Comparison of ENCODE assay signal across 16 cellular contexts in the genomic region with DNA sequence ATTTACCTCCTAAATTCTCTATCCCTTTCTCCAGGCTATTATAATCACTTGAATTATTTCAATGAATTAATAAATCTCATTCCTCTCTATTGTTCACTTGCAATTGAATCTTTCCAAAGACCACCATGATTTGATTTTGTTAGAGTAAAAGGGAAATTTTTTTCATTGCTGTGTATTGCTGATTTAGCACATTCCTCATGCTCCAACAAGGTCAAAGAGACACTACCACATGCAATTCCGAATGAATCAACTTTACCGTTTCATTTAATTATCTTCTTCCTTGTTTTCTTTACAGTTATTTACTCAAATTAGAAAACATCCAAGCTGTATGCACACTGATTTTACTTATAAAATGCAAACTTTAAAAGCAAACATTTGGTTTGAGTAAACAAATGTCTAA. TPM values are rescaled to one million over a fixed set of nuclear protein-coding genes. Genes with fewer than 3 reads are reported as not detected.
DNase-seq lines count a peak whose midpoint lies in the region; ATAC-seq, FAIRE-seq and TF ChIP-seq lines count a peak whose summit lies in the region.
"Had no signal": no experiment of that assay in that cellular context is flagged by ENCODE, and none has a peak within 500 bp of the region (broad histone marks: within the 10 kb centered on the region; RNA-seq: fewer than 3 reads in every experiment).

No MANE protein-coding gene starts in this region.

- H3K9me3 ChIP-seq in H1 (ENCODE audit: insufficient read depth in 2 of 2, low read depth in 1 of 2, low read length in 1 of 2) (no peaks in the 10 kb centered on the region), mesenchymal stem cell (ENCODE audit: control insufficient read depth, low read length) (no peaks in the 10 kb centered on the region), suprapubic skin (no peaks in the 10 kb centered on the region), adrenal gland (replicated peaks in 1 of 3) (no peaks in the 10 kb centered on the region)
- H3K9me3 ChIP-seq: BLaER1 had no signal

- no peak overlapping the region for H3K27ac Mint-ChIP-seq in activated naive CD4-positive, alpha-beta T cell treated with anti-CD3 and anti-CD28 coated beads, Interleukin-2, amount 10 ng/mL, durations not matched to agents 7 days and 5 days
- no peak overlapping the region for H3K27ac Mint-ChIP-seq in Calu3 (ENCODE audit: unreplicated experiment)

- H3K4me1 ChIP-seq in H1 (replicated peaks in 1 of 4; ENCODE audit: control insufficient read depth in 3 of 4, insufficient read depth in 4 of 4, low read length in 3 of 4), result peaks cover 1 to 9% (median 7%) of the 10 kb centered on the region in 4 experiments; a peak in 5 of 7 replicates
- no peaks in the 10 kb centered on the region for H3K4me1 ChIP-seq in mesenchymal stem cell (ENCODE audit: control insufficient read depth, insufficient read depth, low read depth, low read length)
- peaks cover 29% of the 10 kb centered on the region for H3K4me1 ChIP-seq in suprapubic skin
- peaks cover 0 to 7% of the 10 kb centered on the region in 2 donors for H3K4me1 ChIP-seq in adrenal gland (replicated peaks in 1 of 2)
- H3K4me1 ChIP-seq: BLaER1 had no signal

- H3K79me2 ChIP-seq in H1 (ENCODE audit: control insufficient read depth in 1 of 2, insufficient read depth in 2 of 2, low read length in 2 of 2), result no peaks in the 10 kb centered on the region

- no peak overlapping the region for H3K18ac ChIP-seq in H1 (ENCODE audit: extremely low read depth, low read length)
- no peak overlapping the region for H3K18ac ChIP-seq in mesenchymal stem cell (ENCODE audit: low read depth in 1 of 2, low read length in 2 of 2)

- no peaks in the 10 kb centered on the region for H3K9me3 Mint-ChIP-seq in activated naive CD4-positive, alpha-beta T cell treated with anti-CD3 and anti-CD28 coated beads, Interleukin-2, amount 10 ng/mL, durations not matched to agents 7 days and 5 days
- no peaks in the 10 kb centered on the region for H3K9me3 Mint-ChIP-seq in Calu3 (ENCODE audit: low read depth, unreplicated experiment)

- TF ChIP-seq POLR2A in H1 (IDR thresholded peaks at IDR 0.05; ENCODE audit: control extremely low read depth in 1 of 2, low read depth in 2 of 2, low read length in 2 of 2), result no peak
- TF ChIP-seq POLR2A in suprapubic skin (IDR thresholded peaks at IDR 0.05), result no peak
- TF ChIP-seq POLR2A in adrenal gland (IDR thresholded peaks at IDR 0.05), result no peak

- intact Hi-C loops in adrenal gland (cut with DNase I) (no loop called here), Calu3 (cut with micrococcal nuclease; ENCODE audit: unreplicated experiment) (no loop called here)

- TF ChIP-seq RAD21 in H1 (IDR thresholded peaks at IDR 0.05 in 1 of 2, conservative IDR thresholded peaks at IDR 0.05 in 1 of 2; ENCODE audit: low read depth in 2 of 2, low read length in 2 of 2), result no peak

- no peaks in the 10 kb centered on the region for H3K36me3 Mint-ChIP-seq in activated naive CD4-positive, alpha-beta T cell treated with anti-CD3 and anti-CD28 coated beads, Interleukin-2, amount 10 ng/mL, durations not matched to agents 7 days and 5 days
- H3K36me3 Mint-ChIP-seq in Calu3 (ENCODE audit: insufficient read depth, unreplicated experiment), result no peaks in the 10 kb centered on the region

- H4K91ac ChIP-seq in H1 (replicated peaks; ENCODE audit: insufficient read length, low read length), result no peak overlapping the region
- H4K91ac ChIP-seq in mesenchymal stem cell (ENCODE audit: low read length), result no peak overlapping the region

- H2AK5ac ChIP-seq in H1 (ENCODE audit: low read depth, low read length) (no peak overlapping the region), mesenchymal stem cell (ENCODE audit: low read length, severe bottlenecking) (no peak overlapping the region)

- no peak overlapping the region for H2BK20ac ChIP-seq in H1 (ENCODE audit: low read length)

- CTCF ChIA-PET in H1 (lab: Charles Lee; ENCODE audit: partially characterized antibody), result interaction anchor here (0.7 to 14.6 kb wide), 4 partner anchors 18 to 247 kb away, joined by 3 to 221 read pairs (median 4); a partner anchor contains a TSS
- CTCF ChIA-PET in activated naive CD4-positive, alpha-beta T cell treated with anti-CD3 and anti-CD28 coated beads, Interleukin-2, amount 10 ng/mL, durations not matched to agents 7 days and 5 days (lab: Charles Lee), result interaction anchor here (0.6 to 0.7 kb wide), 2 partner anchors 81 to 114 kb away, joined by 3 read pairs; no protein-coding TSS in a partner anchor
- CTCF ChIA-PET in Calu3 (lab: Charles Lee), result interaction anchor here (1.2 kb wide), 1 partner anchor 23 kb away, joined by 3 read pairs; no protein-coding TSS in a partner anchor

- DNase-seq in HL-60 (ENCODE audit: low read depth in 1 of 2, low spot score in 1 of 2) (no peak), H1 (ENCODE audit: low read depth in 1 of 2, low spot score in 2 of 2) (no peak), mesenchymal stem cell (no peak), suprapubic skin (ENCODE audit: low spot score in 2 of 2) (no peak), adrenal gland (no peak), Calu3 (no peak)
- no peak for DNase-seq in activated naive CD4-positive, alpha-beta T cell treated with anti-CD3 and anti-CD28 coated beads, Interleukin-2, amount 10 ng/mL, durations not matched to agents 7 days and 5 days
- DNase-seq: activated gamma-delta T cell treated with Interleukin-2 at 50 U/mL for 16 hours; mesendoderm; NK-92 treated with Interleukin-12 subunit alpha and Interleukin-12 subunit beta, amount 100 ng/mL, for 24 hours; stimulated activated CD4-positive, alpha-beta T cell treated with anti-CD3 and anti-CD28 coated beads, Interleukin-12 subunit alpha, Interleukin-12 subunit beta, amount 100 ng/mL, for 4 hours; stimulated activated naive CD8-positive, alpha-beta T cell treated with anti-CD3 and anti-CD28 coated beads, Interleukin-15, Interleukin-2, amounts not matched to agents 100 U/mL and 50 U/mL, for 24 hours had no signal

- peaks cover 0 to 2% of the 10 kb centered on the region in 2 experiments for H4K20me1 ChIP-seq in H1 (replicated peaks in 1 of 2; ENCODE audit: control insufficient read depth in 1 of 2, insufficient read depth in 2 of 2, low read length in 2 of 2)
- H4K20me1 ChIP-seq: BLaER1 had no signal

- POLR2A ChIA-PET in H1 (lab: Charles Lee; ENCODE audit: partially characterized antibody), result no interaction called here

- H3K4ac ChIP-seq in H1 (replicated peaks; ENCODE audit: insufficient read length, low read depth, low read length) (no peak overlapping the region), mesenchymal stem cell (ENCODE audit: low read depth in 1 of 2, low read length in 2 of 2) (no peak overlapping the region)

- H3K4me1 Mint-ChIP-seq in activated naive CD4-positive, alpha-beta T cell treated with anti-CD3 and anti-CD28 coated beads, Interleukin-2, amount 10 ng/mL, durations not matched to agents 7 days and 5 days, result peaks cover 13% of the 10 kb centered on the region
- H3K4me1 Mint-ChIP-seq in Calu3 (ENCODE audit: low read depth, unreplicated experiment), result no peaks in the 10 kb centered on the region

- no peak overlapping the region for H4K5ac ChIP-seq in H1 (ENCODE audit: insufficient read length, low read depth, low read length)

- TF ChIP-seq EP300 in H1 (IDR thresholded peaks at IDR 0.05; ENCODE audit: borderline replicate concordance in 1 of 2, low read depth in 2 of 2, low read length in 2 of 2) (no peak), suprapubic skin (IDR thresholded peaks at IDR 0.05) (no peak)

- H3K79me1 ChIP-seq in H1 (ENCODE audit: low read depth, low read length) (no peaks in the 10 kb centered on the region), mesenchymal stem cell (replicated peaks; ENCODE audit: low read length, poor library complexity, severe bottlenecking) (peaks cover 12% of the 10 kb centered on the region)

- no peak overlapping the region for H2AFZ ChIP-seq in H1 (ENCODE audit: low read length)
- no peak overlapping the region for H2AFZ ChIP-seq in mesenchymal stem cell (ENCODE audit: low read depth, low read length)

- no peak overlapping the region for H3K56ac ChIP-seq in H1 (replicated peaks; ENCODE audit: insufficient read length, low read depth, low read length)

- H3K27me3 ChIP-seq in HL-60 (ENCODE audit: insufficient read depth, poor library complexity, severe bottlenecking), result no peaks in the 10 kb centered on the region
- H3K27me3 ChIP-seq in H1 (replicated peaks in 1 of 4; ENCODE audit: control insufficient read depth in 3 of 4, extremely low read depth in 1 of 4, insufficient read depth in 3 of 4, low read length in 3 of 4), result no peaks in the 10 kb centered on the region
- H3K27me3 ChIP-seq in mesenchymal stem cell (ENCODE audit: control insufficient read depth in 1 of 2, insufficient read depth in 1 of 2, low read length in 2 of 2), result no peaks in the 10 kb centered on the region
- H3K27me3 ChIP-seq in suprapubic skin, result no peaks in the 10 kb centered on the region
- no peaks in the 10 kb centered on the region for H3K27me3 ChIP-seq in adrenal gland
- H3K27me3 ChIP-seq: BLaER1 had no signal

- H3K4me3 Mint-ChIP-seq in activated naive CD4-positive, alpha-beta T cell treated with anti-CD3 and anti-CD28 coated beads, Interleukin-2, amount 10 ng/mL, durations not matched to agents 7 days and 5 days, result no peak overlapping the region
- no peak overlapping the region for H3K4me3 Mint-ChIP-seq in Calu3 (ENCODE audit: low read depth, unreplicated experiment)

- H4K8ac ChIP-seq in H1 (ENCODE audit: extremely low read depth, insufficient read depth, low read length) (no peak overlapping the region), mesenchymal stem cell (ENCODE audit: low read length) (no peak overlapping the region)

- H3K36me3 ChIP-seq in H1 (ENCODE audit: control insufficient read depth in 2 of 4, insufficient read depth in 4 of 4, low read length in 3 of 4) (peaks cover 0 to 3% (median 0%) of the 10 kb centered on the region in 4 experiments; a peak in 1 of 8 replicates), mesenchymal stem cell (ENCODE audit: control insufficient read depth in 1 of 2, insufficient read depth in 2 of 2, low read depth in 1 of 2, low read length in 2 of 2) (peaks cover 0 to 3% of the 10 kb centered on the region in 2 experiments), suprapubic skin (no peaks in the 10 kb centered on the region), adrenal gland (replicated peaks in 1 of 2) (no peaks in the 10 kb centered on the region)
- H3K36me3 ChIP-seq: BLaER1 had no signal

- H2BK120ac ChIP-seq in H1 (replicated peaks; ENCODE audit: low read depth, low read length) (no peak overlapping the region), mesenchymal stem cell (ENCODE audit: low read depth, low read length) (no peak overlapping the region)

- H2BK12ac ChIP-seq in H1 (ENCODE audit: low read depth, low read length) (no peak overlapping the region), mesenchymal stem cell (ENCODE audit: low read length in 2 of 2) (no peak overlapping the region)

- no peaks in the 10 kb centered on the region for H3K23me2 ChIP-seq in H1 (ENCODE audit: low read depth, low read length)

- H3K14ac ChIP-seq in H1 (ENCODE audit: insufficient read length) (no peak overlapping the region), mesenchymal stem cell (ENCODE audit: low read length in 2 of 2) (no peak overlapping the region)

- H2BK15ac ChIP-seq in H1 (ENCODE audit: low read length) (no peak overlapping the region), mesenchymal stem cell (ENCODE audit: low read depth, poor library complexity, severe bottlenecking) (no peak overlapping the region)

- FAIRE-seq in H1 (lab: Jason Lieb, UNC), result peak; percentile 48

- WGBS in H1 (ENCODE audit: extremely low coverage in 1 of 2, insufficient coverage in 1 of 2, insufficient read length in 1 of 2, insufficient replicate concordance in 2 of 2, low coverage in 1 of 2, low lambda C conversion rate in 2 of 2, missing lambda C conversion rate in 1 of 2), 2 experiments, result 85% methylated on average over 2 of the region's 2 CpGs; no CpG with 5 or more reads in 1 of the 2 experiments
- WGBS in mesenchymal stem cell, result 45% methylated on average over 2 of the region's 2 CpGs
- WGBS in suprapubic skin, result 57% methylated on average over 2 of the region's 2 CpGs
- 26 to 38% (median 32%) methylated on average over 2 of the region's 2 CpGs for WGBS in adrenal gland, 4 donors

- H3K27ac ChIP-seq in HL-60 (replicated peaks) (peak overlapping the region; percentile 58), H1 (ENCODE audit: low read depth, low read length) (no peak overlapping the region), mesenchymal stem cell (ENCODE audit: low read length, poor library complexity, severe bottlenecking) (no peak overlapping the region), suprapubic skin (peak overlapping the region; percentile 84), adrenal gland (peak overlapping the region in 1 of 5 donors; percentile 61)
- H3K27ac ChIP-seq: BLaER1 had no signal

- BruUV-seq in Calu3 (replicated peaks; lab: Mats Ljungman, UMichigan), result no TSS peak

- H3K9ac ChIP-seq in H1 (replicated peaks in 1 of 4; ENCODE audit: extremely low read depth in 1 of 4, low read depth in 3 of 4, low read length in 3 of 4) (no peak overlapping the region), mesenchymal stem cell (ENCODE audit: low read length) (peak overlapping the region; percentile 72)
- H3K9ac ChIP-seq: BLaER1 had no signal

- H3K4me2 ChIP-seq in H1 (ENCODE audit: insufficient read depth in 1 of 2, low read depth in 2 of 2, low read length in 2 of 2), result no peak overlapping the region
- H3K4me2 ChIP-seq in mesenchymal stem cell (ENCODE audit: low read length, poor library complexity, severe bottlenecking), result no peak overlapping the region
- H3K4me2 ChIP-seq: BLaER1 had no signal

- H3K4me3 ChIP-seq in HL-60 (replicated peaks; ENCODE audit: insufficient read depth, low read length) (no peak overlapping the region), H1 (ENCODE audit: extremely low read depth in 1 of 4, insufficient read depth in 2 of 4, low read depth in 3 of 4, low read length in 4 of 4) (no peak overlapping the region), mesenchymal stem cell (ENCODE audit: insufficient read depth in 1 of 2, low read depth in 1 of 2, low read length in 2 of 2) (peak overlapping the region in 1 of 2 experiments; percentile 26), suprapubic skin (peak overlapping the region; percentile 26), adrenal gland (peak overlapping the region in 1 of 4 donors; percentile 13)
- H3K4me3 ChIP-seq: BLaER1 had no signal

- H3K27me3 Mint-ChIP-seq in activated naive CD4-positive, alpha-beta T cell treated with anti-CD3 and anti-CD28 coated beads, Interleukin-2, amount 10 ng/mL, durations not matched to agents 7 days and 5 days, result peaks cover 5% of the 10 kb centered on the region
- H3K27me3 Mint-ChIP-seq in Calu3 (ENCODE audit: unreplicated experiment), result no peaks in the 10 kb centered on the region

- H3K23ac ChIP-seq in H1 (ENCODE audit: insufficient read length), result no peak overlapping the region
- H3K23ac ChIP-seq in mesenchymal stem cell (ENCODE audit: low read length in 2 of 2), result no peak overlapping the region

- TF ChIP-seq CTCF in HL-60 (IDR thresholded peaks at IDR 0.05; ENCODE audit: insufficient read depth, low read length) (no peak), H1 (IDR thresholded peaks at IDR 0.05; ENCODE audit: control extremely low read depth in 1 of 3, insufficient read depth in 1 of 3, low read depth in 1 of 3, low read length in 3 of 3) (no peak), suprapubic skin (IDR thresholded peaks at IDR 0.05) (no peak), adrenal gland (IDR thresholded peaks at IDR 0.05) (no peak), Calu3 (IDR thresholded peaks at IDR 0.05; ENCODE audit: unreplicated experiment) (no peak)

- H2BK5ac ChIP-seq in H1 (ENCODE audit: low read depth, low read length), result no peak overlapping the region
- H2BK5ac ChIP-seq in mesenchymal stem cell (ENCODE audit: low read depth, low read length, poor library complexity, severe bottlenecking), result no peak overlapping the region

- ATAC-seq in GM21723 (IDR thresholded peaks at IDR 0.05; ENCODE audit: unreplicated experiment), result no peak
- ATAC-seq: activated CD4-positive, CD25-positive, alpha-beta regulatory T cell treated with anti-CD3 and anti-CD28 coated beads, Interleukin-2, amount 50 U/mL, for 24 hours; stimulated activated naive CD8-positive, alpha-beta T cell treated with anti-CD3 and anti-CD28 coated beads, Interleukin-15, Interleukin-2, amounts not matched to agents 100 U/mL and 50 U/mL, for 24 hours had no signal

RNA-seq across cellular contexts. Expression of a gene that starts 1.0 kb away (rescaled TPM):
- 9.2 and 10.8 TPM in 2 replicates for total RNA-seq in H1 (2021; fragmentation: NEBNext Ultra II Directional; extraction: Animal tissue kit (Norgen Biotek cat#: 25700))
- polyA plus RNA-seq in H1 (2011; rRNA removed), result 0.96 and 3.3 TPM in 2 replicates
- polyA plus RNA-seq in H1 (2011; cell fraction: cytosol; rRNA removed), result 2.6 TPM
- polyA plus RNA-seq in H1 (2011; cell fraction: nucleus; rRNA removed), result 5.0 TPM
- 4.2 to 13.9 TPM (median 7.5 TPM) in 4 replicates for polyA plus RNA-seq in H1 (2012, experiment 1 of 2)
- 1.0 TPM for polyA plus RNA-seq in H1 (2012, experiment 2 of 2)
- polyA plus RNA-seq in H1 (2013, experiment 1 of 2), result 12.2 TPM
- polyA plus RNA-seq in H1 (2013, experiment 2 of 2), result 12.1 TPM
- 3.4 and 8.0 TPM in 2 replicates for polyA minus RNA-seq in H1 (2011; rRNA and poly(A)+ RNA removed)
- 0.29 TPM for polyA minus RNA-seq in H1 (2011; cell fraction: cytosol; rRNA and poly(A)+ RNA removed)
- 5.8 TPM for polyA minus RNA-seq in H1 (2011; cell fraction: nucleus; rRNA and poly(A)+ RNA removed)
- polyA plus RNA-seq in mesenchymal stem cell (2013, experiment 1 of 2), result 1.9 TPM
- polyA plus RNA-seq in mesenchymal stem cell (2013, experiment 2 of 2), result 1.9 TPM
- total RNA-seq in suprapubic skin, result 1 to 10 TPM in 3 of 4 donors, not detected in 1; 1.4 to 2.7 (median 1.7) TPM
- 1 to 10 TPM in 7 of 8 donors, under 1 TPM in 1; 0.18 to 3.9 (median 1.8) TPM for total RNA-seq in adrenal gland
- 1 to 10 TPM; 2.9 to 8.6 (median 3.1) TPM for polyA plus RNA-seq in adrenal gland
- total RNA-seq in Calu3 (2022), result 0.31 and 0.91 TPM in 2 replicates
- total RNA-seq: dermis microvascular lymphatic vessel endothelial cell had no signal

Comparison
In these comparisons a context has a peak if more than half of its experiments do, and no peak if none do; other contexts are left out.
1. H3K27ac ChIP-seq: peak in HL-60 (single experiment) and suprapubic skin (single experiment); none in H1 (single experiment) and mesenchymal stem cell (single experiment).